20 cellular contexts compared by ENCODE assay signal in genomic region chr20:3164763-3165410, GRCh38. TPM values are rescaled to one million over a fixed set of nuclear protein-coding genes. Genes with fewer than 3 reads are reported as not detected.
DNase-seq lines count a peak whose midpoint lies in the region; TF ChIP-seq lines count a peak whose summit lies in the region.
"Had no signal": no experiment of that assay in that cellular context is flagged by ENCODE, and none has a peak within 500 bp of the region (broad histone marks: within the 10 kb centered on the region; RNA-seq: fewer than 3 reads in every experiment).

No MANE protein-coding gene starts in this region.

- no peaks in the 10 kb centered on the region for H3K36me3 ChIP-seq in osteoblast (ENCODE audit: insufficient read depth, low read length)
- H3K36me3 ChIP-seq: gastroesophageal sphincter, SJSA1 had no signal

- H3K4me2 ChIP-seq in osteoblast (ENCODE audit: insufficient read depth, low read length): no peak overlapping the region

- in situ Hi-C loops in G401 (cut with HindIII; ENCODE audit: low sequenced_read_pairs): no loop called here

- no peaks in the 10 kb centered on the region for H3K9me3 ChIP-seq in osteoblast (ENCODE audit: low read depth, low read length)
- H3K9me3 ChIP-seq: gastroesophageal sphincter, SJSA1, tibial nerve had no signal

- H2AFZ ChIP-seq in osteoblast (ENCODE audit: low read length): no peak overlapping the region

- H3K4me1 ChIP-seq in osteoblast (ENCODE audit: insufficient read depth, low read length): no peaks in the 10 kb centered on the region
- H3K4me1 ChIP-seq: SJSA1 had no signal

- H3K27ac ChIP-seq in VCaP (peak overlapping the region; percentile 36; the same call in 1 of the 2 replicates), osteoblast (ENCODE audit: low read depth, low read length) (no peak overlapping the region)
- H3K27ac ChIP-seq: coronary artery, SJSA1, tibial nerve had no signal

- H3K4me3 ChIP-seq in osteoblast (ENCODE audit: insufficient read depth, low read length): no peak overlapping the region
- H3K4me3 ChIP-seq: coronary artery, lung, SJSA1, tibial nerve had no signal

- no peak for TF ChIP-seq CTCF in VCaP (conservative IDR thresholded peaks at IDR 0.05)
- TF ChIP-seq CTCF in osteoblast (IDR thresholded peaks at IDR 0.05; ENCODE audit: extremely low read depth, low read depth, low read length): no peak

- no peaks in the 10 kb centered on the region for H4K20me1 ChIP-seq in osteoblast (ENCODE audit: insufficient read depth, low read length)

- no peaks in the 10 kb centered on the region for H3K27me3 ChIP-seq in osteoblast (ENCODE audit: insufficient read depth, low read length)
- H3K27me3 ChIP-seq: SJSA1 had no signal

- H3K79me2 ChIP-seq in osteoblast (ENCODE audit: insufficient read depth, low read length): peaks cover 1% of the 10 kb centered on the region

- peak; percentile 43 to 85 (median 84) for DNase-seq in NCI-H1417 (lab: John Stamatoyannopoulos, UW)
- DNase-seq in NCI-H1417 treated with DMSO at 0.1 percent for 48 hours (lab: John Stamatoyannopoulos, UW): no peak
- peak; percentile 70 for DNase-seq in G401 (ENCODE audit: low spot score)
- peak; percentile 83 for DNase-seq in osteoblast (ENCODE audit: insufficient read length, low spot score, missing footprints)
- DNase-seq in stimulated activated CD4-positive, alpha-beta T cell treated with anti-CD3 and anti-CD28 coated beads, Interleukin-2, amount 100 ng/mL, for 48 hours: no peak
- no peak for DNase-seq in medulla oblongata (ENCODE audit: extremely low spot score)
- no peak for DNase-seq in OCI-M1 (lab: John Stamatoyannopoulos, UW)
- DNase-seq: CD4-positive, CD25-positive, alpha-beta regulatory T cell; EL; HCEC 1CT; KG1; NCI-H226; stimulated activated CD4-positive, alpha-beta T cell treated with anti-CD3 and anti-CD28 coated beads, Interleukin-12 subunit alpha, Interleukin-12 subunit beta, amount 100 ng/mL, for 4 hours; T-helper 9 cell had no signal

RNA-seq across cellular contexts. Expression of gene FASTKD5, which starts 5.2 kb away (rescaled TPM):
- total RNA-seq in G401 (2014; rRNA removed; shearing (Covaris generic)): 13.0 and 19.4 TPM in 2 replicates
- total RNA-seq in osteoblast: 8.3 and 9.4 TPM in 2 replicates

RNA-seq across cellular contexts. Expression of gene UBOX5, which starts 5.2 kb away (rescaled TPM):
- 3.8 and 8.8 TPM in 2 replicates for total RNA-seq in G401 (2014; rRNA removed; shearing (Covaris generic))
- 4.1 and 4.3 TPM in 2 replicates for total RNA-seq in osteoblast

RNA-seq across cellular contexts. Expression of gene LZTS3, which starts 8.5 kb away (rescaled TPM):
- total RNA-seq in G401 (2014; rRNA removed; shearing (Covaris generic)): 10.4 and 15.2 TPM in 2 replicates
- 2.4 and 3.6 TPM in 2 replicates for total RNA-seq in osteoblast

RNA-seq across cellular contexts. Expression of gene DDRGK1, which starts 39.6 kb away (rescaled TPM):
- total RNA-seq in G401 (2014; rRNA removed; shearing (Covaris generic)): 22.4 and 23.9 TPM in 2 replicates
- total RNA-seq in osteoblast: 25.9 and 26.8 TPM in 2 replicates

RNA-seq across cellular contexts. Expression of gene ITPA, which starts 44.4 kb away (rescaled TPM):
- total RNA-seq in G401 (2014; rRNA removed; shearing (Covaris generic)): 78.9 and 91.6 TPM in 2 replicates
- total RNA-seq in osteoblast: 29.8 and 34.0 TPM in 2 replicates

Comparison
In these comparisons a context has a peak if more than half of its experiments do, and no peak if none do; other contexts are left out.
1. DNase-seq: peak in NCI-H1417 (3 of 3), G401 (single experiment) and osteoblast (single experiment); none in NCI-H1417 treated with DMSO at 0.1 percent for 48 hours (single experiment), stimulated activated CD4-positive, alpha-beta T cell treated with anti-CD3 and anti-CD28 coated beads, Interleukin-2, amount 100 ng/mL, for 48 hours (0 of 2), medulla oblongata (single experiment) and OCI-M1 (single experiment).